In genomic region chr20:20837574-20838021, GRCh38 we compare ENCODE assay signal across 1 cellular context.
TF ChIP-seq lines count a peak whose summit lies in the region.

No MANE protein-coding gene starts in this region.

TF ChIP-seq in HepG2, 621 proteins besides CTCF, POLR2A, EP300 and RAD21 (continued from another document and continues in another):
- TF ChIP-seq, protein P1, sequence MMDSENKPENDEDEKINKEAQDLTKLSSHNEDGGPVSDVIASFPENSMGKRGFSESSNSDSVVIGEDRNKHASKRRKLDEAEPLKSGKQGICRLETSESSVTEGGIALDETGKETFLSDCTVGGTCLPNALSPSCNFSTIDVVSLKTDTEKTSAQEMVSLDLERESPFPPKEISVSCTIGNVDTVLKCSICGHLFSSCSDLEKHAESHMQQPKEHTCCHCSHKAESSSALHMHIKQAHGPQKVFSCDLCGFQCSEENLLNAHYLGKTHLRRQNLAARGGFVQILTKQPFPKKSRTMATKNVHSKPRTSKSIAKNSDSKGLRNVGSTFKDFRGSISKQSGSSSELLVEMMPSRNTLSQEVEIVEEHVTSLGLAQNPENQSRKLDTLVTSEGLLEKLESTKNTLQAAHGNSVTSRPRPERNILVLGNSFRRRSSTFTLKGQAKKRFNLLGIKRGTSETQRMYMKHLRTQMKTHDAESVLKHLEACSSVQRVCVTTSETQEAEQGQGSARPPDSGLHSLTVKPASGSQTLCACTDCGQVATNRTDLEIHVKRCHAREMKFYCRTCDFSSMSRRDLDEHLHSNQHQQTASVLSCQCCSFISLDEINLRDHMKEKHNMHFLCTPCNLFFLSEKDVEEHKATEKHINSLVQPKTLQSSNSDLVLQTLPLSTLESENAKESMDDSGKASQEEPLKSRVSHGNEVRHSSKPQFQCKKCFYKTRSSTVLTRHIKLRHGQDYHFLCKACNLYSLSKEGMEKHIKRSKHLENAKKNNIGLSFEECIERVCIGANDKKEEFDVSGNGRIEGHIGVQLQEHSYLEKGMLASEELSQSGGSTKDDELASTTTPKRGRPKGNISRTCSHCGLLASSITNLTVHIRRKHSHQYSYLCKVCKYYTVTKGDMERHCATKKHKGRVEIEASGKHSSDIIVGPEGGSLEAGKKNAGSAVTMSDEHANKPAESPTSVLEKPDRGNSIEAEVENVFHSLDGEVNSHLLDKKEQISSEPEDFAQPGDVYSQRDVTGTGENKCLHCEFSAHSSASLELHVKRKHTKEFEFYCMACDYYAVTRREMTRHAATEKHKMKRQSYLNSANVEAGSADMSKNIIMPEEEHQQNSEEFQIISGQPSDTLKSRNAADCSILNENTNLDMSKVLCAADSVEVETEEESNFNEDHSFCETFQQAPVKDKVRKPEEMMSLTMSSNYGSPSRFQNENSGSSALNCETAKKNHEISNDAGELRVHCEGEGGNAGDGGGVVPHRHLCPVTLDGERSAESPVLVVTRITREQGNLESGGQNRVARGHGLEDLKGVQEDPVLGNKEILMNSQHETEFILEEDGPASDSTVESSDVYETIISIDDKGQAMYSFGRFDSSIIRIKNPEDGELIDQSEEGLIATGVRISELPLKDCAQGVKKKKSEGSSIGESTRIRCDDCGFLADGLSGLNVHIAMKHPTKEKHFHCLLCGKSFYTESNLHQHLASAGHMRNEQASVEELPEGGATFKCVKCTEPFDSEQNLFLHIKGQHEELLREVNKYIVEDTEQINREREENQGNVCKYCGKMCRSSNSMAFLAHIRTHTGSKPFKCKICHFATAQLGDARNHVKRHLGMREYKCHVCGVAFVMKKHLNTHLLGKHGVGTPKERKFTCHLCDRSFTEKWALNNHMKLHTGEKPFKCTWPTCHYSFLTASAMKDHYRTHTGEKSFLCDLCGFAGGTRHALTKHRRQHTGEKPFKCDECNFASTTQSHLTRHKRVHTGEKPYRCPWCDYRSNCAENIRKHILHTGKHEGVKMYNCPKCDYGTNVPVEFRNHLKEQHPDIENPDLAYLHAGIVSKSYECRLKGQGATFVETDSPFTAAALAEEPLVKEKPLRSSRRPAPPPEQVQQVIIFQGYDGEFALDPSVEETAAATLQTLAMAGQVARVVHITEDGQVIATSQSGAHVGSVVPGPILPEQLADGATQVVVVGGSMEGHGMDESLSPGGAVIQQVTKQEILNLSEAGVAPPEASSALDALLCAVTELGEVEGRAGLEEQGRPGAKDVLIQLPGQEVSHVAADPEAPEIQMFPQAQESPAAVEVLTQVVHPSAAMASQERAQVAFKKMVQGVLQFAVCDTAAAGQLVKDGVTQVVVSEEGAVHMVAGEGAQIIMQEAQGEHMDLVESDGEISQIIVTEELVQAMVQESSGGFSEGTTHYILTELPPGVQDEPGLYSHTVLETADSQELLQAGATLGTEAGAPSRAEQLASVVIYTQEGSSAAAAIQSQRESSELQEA (CRISPR knock-in tag; IDR thresholded peaks at IDR 0.05; ENCODE audit: not compliant biosample characterization) = peak; percentile 30
- TF ChIP-seq, protein P2, sequence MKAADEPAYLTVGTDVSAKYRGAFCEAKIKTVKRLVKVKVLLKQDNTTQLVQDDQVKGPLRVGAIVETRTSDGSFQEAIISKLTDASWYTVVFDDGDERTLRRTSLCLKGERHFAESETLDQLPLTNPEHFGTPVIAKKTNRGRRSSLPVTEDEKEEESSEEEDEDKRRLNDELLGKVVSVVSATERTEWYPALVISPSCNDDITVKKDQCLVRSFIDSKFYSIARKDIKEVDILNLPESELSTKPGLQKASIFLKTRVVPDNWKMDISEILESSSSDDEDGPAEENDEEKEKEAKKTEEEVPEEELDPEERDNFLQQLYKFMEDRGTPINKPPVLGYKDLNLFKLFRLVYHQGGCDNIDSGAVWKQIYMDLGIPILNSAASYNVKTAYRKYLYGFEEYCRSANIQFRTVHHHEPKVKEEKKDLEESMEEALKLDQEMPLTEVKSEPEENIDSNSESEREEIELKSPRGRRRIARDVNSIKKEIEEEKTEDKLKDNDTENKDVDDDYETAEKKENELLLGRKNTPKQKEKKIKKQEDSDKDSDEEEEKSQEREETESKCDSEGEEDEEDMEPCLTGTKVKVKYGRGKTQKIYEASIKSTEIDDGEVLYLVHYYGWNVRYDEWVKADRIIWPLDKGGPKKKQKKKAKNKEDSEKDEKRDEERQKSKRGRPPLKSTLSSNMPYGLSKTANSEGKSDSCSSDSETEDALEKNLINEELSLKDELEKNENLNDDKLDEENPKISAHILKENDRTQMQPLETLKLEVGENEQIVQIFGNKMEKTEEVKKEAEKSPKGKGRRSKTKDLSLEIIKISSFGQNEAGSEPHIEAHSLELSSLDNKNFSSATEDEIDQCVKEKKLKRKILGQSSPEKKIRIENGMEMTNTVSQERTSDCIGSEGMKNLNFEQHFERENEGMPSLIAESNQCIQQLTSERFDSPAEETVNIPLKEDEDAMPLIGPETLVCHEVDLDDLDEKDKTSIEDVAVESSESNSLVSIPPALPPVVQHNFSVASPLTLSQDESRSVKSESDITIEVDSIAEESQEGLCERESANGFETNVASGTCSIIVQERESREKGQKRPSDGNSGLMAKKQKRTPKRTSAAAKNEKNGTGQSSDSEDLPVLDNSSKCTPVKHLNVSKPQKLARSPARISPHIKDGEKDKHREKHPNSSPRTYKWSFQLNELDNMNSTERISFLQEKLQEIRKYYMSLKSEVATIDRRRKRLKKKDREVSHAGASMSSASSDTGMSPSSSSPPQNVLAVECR (CRISPR knock-in tag; IDR thresholded peaks at IDR 0.05; ENCODE audit: borderline replicate concordance) = peak; percentile 45; the same call in 1 of the 2 replicates
- TF ChIP-seq MED1 (CRISPR knock-in tag; IDR thresholded peaks at IDR 0.05) = 0 out of 2 replicates have a peak, but pooled peaks have one; percentile 32
- peak; percentile 17; the same call in 1 of the 2 replicates for TF ChIP-seq THAP11 (CRISPR knock-in tag; IDR thresholded peaks at IDR 0.05)
- TF ChIP-seq ZNF800 (CRISPR knock-in tag; IDR thresholded peaks at IDR 0.05) = peak; percentile 84
- peak; percentile 60 for TF ChIP-seq TBL1XR1 (IDR thresholded peaks at IDR 0.05; ENCODE audit: borderline replicate concordance, low read length, partially characterized antibody)
- TF ChIP-seq, protein P3, sequence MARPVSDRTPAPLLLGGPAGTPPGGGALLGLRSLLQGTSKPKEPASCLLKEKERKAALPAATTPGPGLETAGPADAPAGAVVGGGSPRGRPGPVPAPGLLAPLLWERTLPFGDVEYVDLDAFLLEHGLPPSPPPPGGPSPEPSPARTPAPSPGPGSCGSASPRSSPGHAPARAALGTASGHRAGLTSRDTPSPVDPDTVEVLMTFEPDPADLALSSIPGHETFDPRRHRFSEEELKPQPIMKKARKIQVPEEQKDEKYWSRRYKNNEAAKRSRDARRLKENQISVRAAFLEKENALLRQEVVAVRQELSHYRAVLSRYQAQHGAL (CRISPR knock-in tag; IDR thresholded peaks at IDR 0.05; ENCODE audit: not compliant biosample characterization) = peak; percentile 17
- TF ChIP-seq, protein P4, sequence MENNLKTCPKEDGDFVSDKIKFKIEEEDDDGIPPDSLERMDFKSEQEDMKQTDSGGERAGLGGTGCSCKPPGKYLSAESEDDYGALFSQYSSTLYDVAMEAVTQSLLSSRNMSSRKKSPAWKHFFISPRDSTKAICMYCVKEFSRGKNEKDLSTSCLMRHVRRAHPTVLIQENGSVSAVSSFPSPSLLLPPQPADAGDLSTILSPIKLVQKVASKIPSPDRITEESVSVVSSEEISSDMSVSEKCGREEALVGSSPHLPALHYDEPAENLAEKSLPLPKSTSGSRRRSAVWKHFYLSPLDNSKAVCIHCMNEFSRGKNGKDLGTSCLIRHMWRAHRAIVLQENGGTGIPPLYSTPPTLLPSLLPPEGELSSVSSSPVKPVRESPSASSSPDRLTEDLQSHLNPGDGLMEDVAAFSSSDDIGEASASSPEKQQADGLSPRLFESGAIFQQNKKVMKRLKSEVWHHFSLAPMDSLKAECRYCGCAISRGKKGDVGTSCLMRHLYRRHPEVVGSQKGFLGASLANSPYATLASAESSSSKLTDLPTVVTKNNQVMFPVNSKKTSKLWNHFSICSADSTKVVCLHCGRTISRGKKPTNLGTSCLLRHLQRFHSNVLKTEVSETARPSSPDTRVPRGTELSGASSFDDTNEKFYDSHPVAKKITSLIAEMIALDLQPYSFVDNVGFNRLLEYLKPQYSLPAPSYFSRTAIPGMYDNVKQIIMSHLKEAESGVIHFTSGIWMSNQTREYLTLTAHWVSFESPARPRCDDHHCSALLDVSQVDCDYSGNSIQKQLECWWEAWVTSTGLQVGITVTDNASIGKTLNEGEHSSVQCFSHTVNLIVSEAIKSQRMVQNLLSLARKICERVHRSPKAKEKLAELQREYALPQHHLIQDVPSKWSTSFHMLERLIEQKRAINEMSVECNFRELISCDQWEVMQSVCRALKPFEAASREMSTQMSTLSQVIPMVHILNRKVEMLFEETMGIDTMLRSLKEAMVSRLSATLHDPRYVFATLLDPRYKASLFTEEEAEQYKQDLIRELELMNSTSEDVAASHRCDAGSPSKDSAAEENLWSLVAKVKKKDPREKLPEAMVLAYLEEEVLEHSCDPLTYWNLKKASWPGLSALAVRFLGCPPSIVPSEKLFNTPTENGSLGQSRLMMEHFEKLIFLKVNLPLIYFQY (CRISPR knock-in tag; IDR thresholded peaks at IDR 0.05; ENCODE audit: borderline replicate concordance) = no peak
- no peak for TF ChIP-seq ZNF343 (CRISPR knock-in tag; IDR thresholded peaks at IDR 0.05)
- TF ChIP-seq, protein P5, sequence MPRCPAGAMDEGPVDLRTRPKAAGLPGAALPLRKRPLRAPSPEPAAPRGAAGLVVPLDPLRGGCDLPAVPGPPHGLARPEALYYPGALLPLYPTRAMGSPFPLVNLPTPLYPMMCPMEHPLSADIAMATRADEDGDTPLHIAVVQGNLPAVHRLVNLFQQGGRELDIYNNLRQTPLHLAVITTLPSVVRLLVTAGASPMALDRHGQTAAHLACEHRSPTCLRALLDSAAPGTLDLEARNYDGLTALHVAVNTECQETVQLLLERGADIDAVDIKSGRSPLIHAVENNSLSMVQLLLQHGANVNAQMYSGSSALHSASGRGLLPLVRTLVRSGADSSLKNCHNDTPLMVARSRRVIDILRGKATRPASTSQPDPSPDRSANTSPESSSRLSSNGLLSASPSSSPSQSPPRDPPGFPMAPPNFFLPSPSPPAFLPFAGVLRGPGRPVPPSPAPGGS (CRISPR knock-in tag; IDR thresholded peaks at IDR 0.05) = 0 out of 2 replicates have a peak, but pooled peaks have one; percentile 57
- no peak for TF ChIP-seq SNAI1 (CRISPR knock-in tag; IDR thresholded peaks at IDR 0.05; ENCODE audit: borderline replicate concordance)
- peak; percentile 30; the same call in 1 of the 2 replicates for TF ChIP-seq ZFY (CRISPR knock-in tag; IDR thresholded peaks at IDR 0.05)
- TF ChIP-seq ZNF792 (CRISPR knock-in tag; IDR thresholded peaks at IDR 0.05) = 0 out of 2 replicates have a peak, but pooled peaks have one; percentile 22
- peak; percentile 81 for TF ChIP-seq XRCC5 (optimal IDR thresholded peaks at IDR 0.05; ENCODE audit: low read length)
- TF ChIP-seq SMAD9 (CRISPR knock-in tag; IDR thresholded peaks at IDR 0.05) = no peak
